In genomic region chr10:5234106-5234877, GRCh38 we compare ENCODE assay signal across 11 cellular contexts. TPM values are rescaled to one million over a fixed set of nuclear protein-coding genes. Genes with fewer than 3 reads are reported as not detected.
DNase-seq lines count a peak whose midpoint lies in the region; ATAC-seq and TF ChIP-seq lines count a peak whose summit lies in the region.
"Had no signal": no experiment of that assay in that cellular context is flagged by ENCODE, and none has a peak within 500 bp of the region (broad histone marks: within the 10 kb centered on the region; RNA-seq: fewer than 3 reads in every experiment).

No MANE protein-coding gene starts in this region.

- peak; percentile 27 for DNase-seq in GM04503 (ENCODE audit: low read depth)
- peak; percentile 75 for DNase-seq in NCI-H69 (lab: John Stamatoyannopoulos, UW)
- DNase-seq in epithelial cell of prostate (ENCODE audit: low read depth, low spot score) = peak; percentile 90
- peak; percentile 61 for DNase-seq in osteoblast (ENCODE audit: insufficient read length, low spot score, missing footprints)
- no peak for DNase-seq in amniotic stem cell (lab: John Stamatoyannopoulos, UW)
- DNase-seq: activated CD4-positive, CD25-positive, alpha-beta regulatory T cell treated with anti-CD3 and anti-CD28 coated beads, Interleukin-2, amount 50 U/mL, for 72 hours; NCI-H1694 treated with DMSO at 0.1 percent for 48 hours had no signal

- peaks cover 5% of the 10 kb centered on the region for H3K27me3 ChIP-seq in osteoblast (ENCODE audit: insufficient read depth, low read length)

- H3K9me3 ChIP-seq in osteoblast (ENCODE audit: low read depth, low read length) = no peaks in the 10 kb centered on the region

- no peak overlapping the region for H3K4me3 ChIP-seq in osteoblast (ENCODE audit: insufficient read depth, low read length)

- H3K27ac ChIP-seq in epithelial cell of prostate (no peak overlapping the region), osteoblast (ENCODE audit: low read depth, low read length) (no peak overlapping the region)

- TF ChIP-seq CTCF in osteoblast (IDR thresholded peaks at IDR 0.05; ENCODE audit: extremely low read depth, low read depth, low read length) = no peak

- H4K20me1 ChIP-seq in osteoblast (ENCODE audit: insufficient read depth, low read length) = no peaks in the 10 kb centered on the region

- H3K4me2 ChIP-seq in osteoblast (ENCODE audit: insufficient read depth, low read length) = no peak overlapping the region

- H3K79me2 ChIP-seq in osteoblast (ENCODE audit: insufficient read depth, low read length) = no peaks in the 10 kb centered on the region

- no peaks in the 10 kb centered on the region for H3K36me3 ChIP-seq in osteoblast (ENCODE audit: insufficient read depth, low read length)

- H3K4me1 ChIP-seq in osteoblast (ENCODE audit: insufficient read depth, low read length) = no peaks in the 10 kb centered on the region

- H2AFZ ChIP-seq in osteoblast (ENCODE audit: low read length) = no peak overlapping the region

- ATAC-seq in HG02798 (IDR thresholded peaks at IDR 0.05; ENCODE audit: poor library complexity, unreplicated experiment) (no peak), HG02973 (IDR thresholded peaks at IDR 0.05; ENCODE audit: unreplicated experiment) (no peak), GM19351 (IDR thresholded peaks at IDR 0.05; ENCODE audit: unreplicated experiment) (no peak)
- ATAC-seq: HCT116 had no signal

RNA-seq across cellular contexts. Expression of gene AKR1C4, which starts 37.7 kb away (rescaled TPM):
- not detected in 2 replicates for total RNA-seq in osteoblast

RNA-seq across cellular contexts. Expression of gene AKR1C8, which starts 49.3 kb away (rescaled TPM):
- total RNA-seq in osteoblast = not detected in 2 replicates
